In genomic region chr11:64204464-64204989, GRCh38 we compare ENCODE assay signal across 1 cellular context.
TF ChIP-seq lines count a peak whose summit lies in the region.

No MANE protein-coding gene starts in this region.

TF ChIP-seq in K562, 482 proteins besides CTCF, POLR2A, EP300 and RAD21 (continued from another document):
- TF ChIP-seq ZNF551 (CRISPR knock-in tag; IDR thresholded peaks at IDR 0.05): no peak
- no peak for TF ChIP-seq HDAC3 (IDR thresholded peaks at IDR 0.05; ENCODE audit: borderline replicate concordance, partially characterized antibody)
- TF ChIP-seq CBX3 (IDR thresholded peaks at IDR 0.05; ENCODE audit: borderline replicate concordance in 1 of 2, low read length in 2 of 2): 0 out of 3 replicates have a peak, but pooled peaks of 1 of the 2 experiments have one; percentile 41
- TF ChIP-seq ZNF121 (CRISPR knock-in tag; conservative IDR thresholded peaks at IDR 0.05): no peak
- no peak for TF ChIP-seq GATAD2A (IDR thresholded peaks at IDR 0.05)
- no peak for TF ChIP-seq AFF4 (CRISPR knock-in tag; IDR thresholded peaks at IDR 0.05)
- TF ChIP-seq MAFG (tag; conservative IDR thresholded peaks at IDR 0.05): no peak
- TF ChIP-seq ZFP36 (IDR thresholded peaks at IDR 0.05; ENCODE audit: low read depth, low read length, partially characterized antibody): peak; percentile 22
- no peak for TF ChIP-seq NR4A1 (CRISPR knock-in tag; IDR thresholded peaks at IDR 0.05)
- TF ChIP-seq NR4A1 (tag; IDR thresholded peaks at IDR 0.05): no peak
- no peak for TF ChIP-seq THRB (CRISPR knock-in tag; conservative IDR thresholded peaks at IDR 0.05)
- no peak for TF ChIP-seq CCAR2 (IDR thresholded peaks at IDR 0.05; ENCODE audit: low read depth, low read length)
- no peak for TF ChIP-seq ZNF224 (CRISPR knock-in tag; IDR thresholded peaks at IDR 0.05)
- no peak for TF ChIP-seq HNRNPL (IDR thresholded peaks at IDR 0.05; ENCODE audit: low read depth, low read length)
- TF ChIP-seq ZNF133 (CRISPR knock-in tag; IDR thresholded peaks at IDR 0.05): no peak
- TF ChIP-seq SUPT5H (IDR thresholded peaks at IDR 0.05): 0 out of 2 replicates have a peak, but pooled peaks have one; percentile 48
- TF ChIP-seq ETV5 (CRISPR knock-in tag; IDR thresholded peaks at IDR 0.05; ENCODE audit: low read depth): no peak
- TF ChIP-seq MAFK (IDR thresholded peaks at IDR 0.05; ENCODE audit: low read length): peak; percentile 36; the same call in 1 of the 2 replicates
- TF ChIP-seq USF1 (CRISPR knock-in tag; IDR thresholded peaks at IDR 0.05): no peak
- TF ChIP-seq JUN (IDR thresholded peaks at IDR 0.05; ENCODE audit: borderline replicate concordance, low read depth, low read length): 0 out of 2 replicates have a peak, but pooled peaks have one; percentile 41
- TF ChIP-seq JUN (CRISPR knock-in tag; IDR thresholded peaks at IDR 0.05; ENCODE audit: borderline replicate concordance): no peak
- no peak for TF ChIP-seq TCFL5 (CRISPR knock-in tag; conservative IDR thresholded peaks at IDR 0.05)
- no peak for TF ChIP-seq MTA2 (IDR thresholded peaks at IDR 0.05; ENCODE audit: low read depth)
- TF ChIP-seq MYC (IDR thresholded peaks at IDR 0.05; ENCODE audit: low read depth, low read length): peak; percentile 77
- TF ChIP-seq MYC (CRISPR knock-in tag; IDR thresholded peaks at IDR 0.05; ENCODE audit: borderline replicate concordance, low read depth): no peak
- peak; percentile 64; the same call in 1 of the 2 replicates for TF ChIP-seq ARID2 (IDR thresholded peaks at IDR 0.05)
- no peak for TF ChIP-seq ERF (CRISPR knock-in tag; IDR thresholded peaks at IDR 0.05)
- TF ChIP-seq TCF3 (CRISPR knock-in tag; IDR thresholded peaks at IDR 0.05): peak; percentile 29; the same call in 1 of the 2 replicates
- peak; percentile 13; the same call in 1 of the 2 replicates for TF ChIP-seq RUNX1 (IDR thresholded peaks at IDR 0.05; ENCODE audit: low read depth)
- TF ChIP-seq CREB1 (IDR thresholded peaks at IDR 0.05): 0 out of 2 replicates have a peak, but pooled peaks have one; percentile 34
- no peak for TF ChIP-seq CREB1 (CRISPR knock-in tag; IDR thresholded peaks at IDR 0.05)
- no peak for TF ChIP-seq ZNF282 (CRISPR knock-in tag; IDR thresholded peaks at IDR 0.05)
- no peak for TF ChIP-seq TFE3 (CRISPR knock-in tag; IDR thresholded peaks at IDR 0.05)
- no peak for TF ChIP-seq PPARD (CRISPR knock-in tag; IDR thresholded peaks at IDR 0.05)
- no peak for TF ChIP-seq CHD2 (IDR thresholded peaks at IDR 0.05; ENCODE audit: low read depth, low read length)
- TF ChIP-seq POLR2G (IDR thresholded peaks at IDR 0.05; ENCODE audit: low read depth, low read length): no peak
- TF ChIP-seq STAT5A (IDR thresholded peaks at IDR 0.05; ENCODE audit: borderline replicate concordance, low read length): peak; percentile 22; the same call in 1 of the 2 replicates
- peak in 1 of 2 experiments; percentile 46; a peak in 1 of 4 replicates for TF ChIP-seq ZMIZ1 (IDR thresholded peaks at IDR 0.05; ENCODE audit: low read depth in 2 of 2, low read length in 2 of 2)
- TF ChIP-seq CREM (IDR thresholded peaks at IDR 0.05; ENCODE audit: low read depth): 0 out of 2 replicates have a peak, but pooled peaks have one; percentile 26
- TF ChIP-seq NFE2L1 (tag; IDR thresholded peaks at IDR 0.05; ENCODE audit: borderline replicate concordance, low read depth): no peak
- no peak for TF ChIP-seq XRCC4 (IDR thresholded peaks at IDR 0.05; ENCODE audit: extremely low read depth, insufficient read depth, insufficient read length)
- TF ChIP-seq SMARCA5 (IDR thresholded peaks at IDR 0.05): no peak
